In genomic region chr1:110635434-110635833, GRCh38 we compare ENCODE assay signal across 14 cellular contexts. TPM values are rescaled to one million over a fixed set of nuclear protein-coding genes. Genes with fewer than 3 reads are reported as not detected.
A peak's percentile ranks its signal among the peaks of the same experiment; 100 is the strongest.
DNase-seq lines count a peak whose midpoint lies in the region; ATAC-seq and TF ChIP-seq lines count a peak whose summit lies in the region.
"Had no signal": no experiment of that assay in that cellular context is flagged by ENCODE, and none has a peak within 500 bp of the region (broad histone marks: within the 10 kb centered on the region; RNA-seq: fewer than 3 reads in every experiment).

No MANE protein-coding gene starts in this region.

- peaks cover 14% of the 10 kb centered on the region for H3K36me3 Mint-ChIP-seq in activated naive CD4-positive, alpha-beta T cell treated with anti-CD3 and anti-CD28 coated beads, Interleukin-2, amount 10 ng/mL, durations not matched to agents 7 days and 5 days
- peaks cover 2% of the 10 kb centered on the region for H3K36me3 Mint-ChIP-seq in T-helper 17 cell (ENCODE audit: low read depth)

- H3K27me3 Mint-ChIP-seq in activated naive CD4-positive, alpha-beta T cell treated with anti-CD3 and anti-CD28 coated beads, Interleukin-2, amount 10 ng/mL, durations not matched to agents 7 days and 5 days: no peaks in the 10 kb centered on the region
- no peaks in the 10 kb centered on the region for H3K27me3 Mint-ChIP-seq in T-helper 17 cell

- no peaks in the 10 kb centered on the region for H3K36me3 ChIP-seq in effector memory CD4-positive, alpha-beta T cell (ENCODE audit: control insufficient read depth, insufficient read depth, low read length)
- H3K36me3 ChIP-seq in A673 (ENCODE audit: insufficient read depth, low read length, poor library complexity, severe bottlenecking): no peaks in the 10 kb centered on the region
- H3K36me3 ChIP-seq: HAP-1 had no signal

- H3K4me1 Mint-ChIP-seq in activated naive CD4-positive, alpha-beta T cell treated with anti-CD3 and anti-CD28 coated beads, Interleukin-2, amount 10 ng/mL, durations not matched to agents 7 days and 5 days: peaks cover 34% of the 10 kb centered on the region
- H3K4me1 Mint-ChIP-seq in T-helper 17 cell: peaks cover 49% of the 10 kb centered on the region

- H3K9me3 Mint-ChIP-seq in activated naive CD4-positive, alpha-beta T cell treated with anti-CD3 and anti-CD28 coated beads, Interleukin-2, amount 10 ng/mL, durations not matched to agents 7 days and 5 days: peaks cover 10% of the 10 kb centered on the region

- CTCF ChIA-PET in activated naive CD4-positive, alpha-beta T cell treated with anti-CD3 and anti-CD28 coated beads, Interleukin-2, amount 10 ng/mL, durations not matched to agents 7 days and 5 days (lab: Charles Lee): interaction anchor here (0.6 to 5.8 kb wide), 4 partner anchors 12 to 131 kb away, joined by 4 to 59 read pairs (median 4); no protein-coding TSS in a partner anchor
- CTCF ChIA-PET in A673 (lab: Charles Lee): no interaction called here

- H3K27ac ChIP-seq in effector memory CD4-positive, alpha-beta T cell (ENCODE audit: insufficient read depth, low read length, poor library complexity, severe bottlenecking): peak overlapping the region; percentile 78
- H3K27ac ChIP-seq in A673 (ENCODE audit: low read depth, low read length, poor library complexity, severe bottlenecking): no peak overlapping the region
- H3K27ac ChIP-seq: psoas muscle had no signal

- H3K9me3 ChIP-seq in T-helper 17 cell (ENCODE audit: control insufficient read depth, low read length, poor library complexity, severe bottlenecking): no peaks in the 10 kb centered on the region
- H3K9me3 ChIP-seq in effector memory CD4-positive, alpha-beta T cell (ENCODE audit: control insufficient read depth, low read length): no peaks in the 10 kb centered on the region
- no peaks in the 10 kb centered on the region for H3K9me3 ChIP-seq in A673 (ENCODE audit: low read depth, low read length, poor library complexity, severe bottlenecking)
- H3K9me3 ChIP-seq: HAP-1, psoas muscle had no signal

- H3K4me3 Mint-ChIP-seq in activated naive CD4-positive, alpha-beta T cell treated with anti-CD3 and anti-CD28 coated beads, Interleukin-2, amount 10 ng/mL, durations not matched to agents 7 days and 5 days: peak overlapping the region; percentile 57
- H3K4me3 Mint-ChIP-seq in T-helper 17 cell: peak overlapping the region; percentile 71

- no peak for TF ChIP-seq CTCF in A673 (conservative IDR thresholded peaks at IDR 0.05; ENCODE audit: low read depth, low read length)

- no peaks in the 10 kb centered on the region for H3K27me3 ChIP-seq in effector memory CD4-positive, alpha-beta T cell (replicated peaks; ENCODE audit: control insufficient read depth, insufficient read depth, low read length, poor library complexity, severe bottlenecking)
- H3K27me3 ChIP-seq in A673 (replicated peaks; ENCODE audit: insufficient read depth, low read depth, low read length, poor library complexity): no peaks in the 10 kb centered on the region

- H3K4me1 ChIP-seq in effector memory CD4-positive, alpha-beta T cell (ENCODE audit: control insufficient read depth, insufficient read depth, low read length, poor library complexity, severe bottlenecking): peaks cover 92% of the 10 kb centered on the region
- peaks cover 11% of the 10 kb centered on the region for H3K4me1 ChIP-seq in A673 (ENCODE audit: insufficient read depth, low read length, poor library complexity, severe bottlenecking)
- H3K4me1 ChIP-seq: HAP-1, psoas muscle had no signal

- no TSS peak for BruUV-seq in A673 (replicated peaks; lab: Mats Ljungman, UMichigan)

- H3K27ac Mint-ChIP-seq in activated naive CD4-positive, alpha-beta T cell treated with anti-CD3 and anti-CD28 coated beads, Interleukin-2, amount 10 ng/mL, durations not matched to agents 7 days and 5 days: no peak overlapping the region
- H3K27ac Mint-ChIP-seq in T-helper 17 cell: no peak overlapping the region

- POLR2A ChIA-PET in A673 (lab: Charles Lee; ENCODE audit: low non-redundant PET): interaction anchor here (0.6 kb wide), 1 partner anchor 11 kb away, joined by 4 read pairs; no protein-coding TSS in a partner anchor

- no peak overlapping the region for H3K4me3 ChIP-seq in effector memory CD4-positive, alpha-beta T cell (ENCODE audit: insufficient read depth, low read depth, low read length, poor library complexity, severe bottlenecking)
- H3K4me3 ChIP-seq in A673 (ENCODE audit: low read depth, low read length, poor library complexity, severe bottlenecking): no peak overlapping the region
- H3K4me3 ChIP-seq: HAP-1, psoas muscle had no signal

- no peak for ATAC-seq in T-helper 17 cell
- ATAC-seq in GM21423 (IDR thresholded peaks at IDR 0.05; ENCODE audit: unreplicated experiment): no peak

- intact Hi-C loops in A673 (cut with micrococcal nuclease; ENCODE audit: unreplicated experiment): no loop called here

- DNase-seq in activated naive CD4-positive, alpha-beta T cell treated with anti-CD3 and anti-CD28 coated beads, Interleukin-2, amount 10 ng/mL, durations not matched to agents 7 days and 5 days: no peak
- DNase-seq in activated naive CD4-positive, alpha-beta T cell (lab: John Stamatoyannopoulos, UW): no peak
- no peak for DNase-seq in T-helper 17 cell
- DNase-seq in effector memory CD4-positive, alpha-beta T cell: no peak
- no peak for DNase-seq in hepatic stellate cell (ENCODE audit: low spot score)
- DNase-seq in A673 (ENCODE audit: low spot score): no peak
- no peak for DNase-seq in A172 (ENCODE audit: low spot score)
- DNase-seq: NCI-H1417 had no signal

RNA-seq across cellular contexts. Expression of gene KCNA2, which starts 29.3 kb away (rescaled TPM):
- 1 to 10 TPM; 3.1 to 3.9 TPM for total RNA-seq in T-helper 17 cell
- 34.2 and 46.6 TPM in 2 replicates for total RNA-seq in A673 (2021)
- 0.02 TPM in 1 of 2 replicates, not detected in the other for total RNA-seq in A172 (2014; rRNA removed; shearing (Covaris generic))
- total RNA-seq: epithelial cell of proximal tubule, LHCN-M2, myocyte had no signal

RNA-seq across cellular contexts. Expression of gene KCNA3, which starts 39.3 kb away (rescaled TPM):
- 100 to 1,000 TPM; 114 to 115 TPM for total RNA-seq in T-helper 17 cell
- total RNA-seq in A673 (2021): 0.15 and 0.43 TPM in 2 replicates
- not detected in 2 replicates for total RNA-seq in A172 (2014; rRNA removed; shearing (Covaris generic))
- total RNA-seq: epithelial cell of proximal tubule, LHCN-M2, myocyte had no signal

Comparison
In these comparisons a context has a peak if more than half of its experiments do, and no peak if none do; other contexts are left out.
1. RNA of gene KCNA3, which starts 39.3 kb away (total RNA-seq): 114 to 115 TPM in T-helper 17 cell; 0.15 to 0.43 TPM in A673 and not detected in A172; every median in the first group is over 10 times any median in the second.